Comparison of ENCODE assay signal across 13 cellular contexts in the genomic region with DNA sequence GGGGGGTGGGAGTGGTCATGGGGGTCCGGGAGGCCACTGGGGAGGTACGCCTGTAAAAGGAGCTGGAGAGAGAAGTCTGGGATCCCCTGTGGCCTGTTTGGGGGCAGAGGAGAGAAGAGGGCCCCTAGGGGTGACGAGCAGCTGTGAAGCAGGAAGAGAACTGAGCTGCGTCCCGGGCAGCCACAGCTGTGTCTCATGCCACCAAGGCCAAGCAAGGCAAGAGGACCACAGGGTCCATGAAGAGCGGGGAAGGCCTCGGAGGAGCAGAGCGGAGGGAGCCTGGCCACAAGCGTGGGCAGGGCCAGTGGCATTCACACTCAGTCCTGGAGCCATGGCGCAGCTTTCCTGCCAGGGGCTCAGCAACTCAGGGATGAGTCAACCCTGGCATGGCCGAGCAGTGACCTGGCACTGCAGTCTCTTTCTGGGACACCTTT. TPM values are rescaled to one million over a fixed set of nuclear protein-coding genes. Genes with fewer than 3 reads are reported as not detected.
A peak's percentile ranks its signal among the peaks of the same experiment; 100 is the strongest.
DNase-seq lines count a peak whose midpoint lies in the region; ATAC-seq and TF ChIP-seq lines count a peak whose summit lies in the region.
"Had no signal": no experiment of that assay in that cellular context is flagged by ENCODE, and none has a peak within 500 bp of the region (broad histone marks: within the 10 kb centered on the region; RNA-seq: fewer than 3 reads in every experiment).

No MANE protein-coding gene starts in this region.

- H3K27me3 ChIP-seq in HAP-1 (ENCODE audit: low read depth): no peaks in the 10 kb centered on the region

- no peak for TF ChIP-seq CTCF in GM10248 (IDR thresholded peaks at IDR 0.05; ENCODE audit: control extremely low read depth, extremely low read depth, low read depth, missing control alignments)

- no peaks in the 10 kb centered on the region; the same call in 1 of the 2 replicates for H3K4me1 ChIP-seq in HAP-1

- H3K36me3 ChIP-seq in HAP-1 (replicated peaks): no peaks in the 10 kb centered on the region

- H3K4me3 ChIP-seq in HAP-1: no peak overlapping the region

- CTCF ChIA-PET in GM10248 (lab: Yijun Ruan, JAX): interaction anchor here (1.6 kb wide), 1 partner anchor 12 kb away, joined by 3 read pairs; no protein-coding TSS in a partner anchor

- in situ Hi-C loops in ACHN (cut with HindIII; ENCODE audit: low pct_ligation_motif_present, low pct_unique_long_range_greater_than_20kb, low sequenced_read_pairs) (no loop called here), HAP-1 (cut with MboI; ENCODE audit: low sequenced_read_pairs) (no loop called here)

- no peaks in the 10 kb centered on the region for H3K9me3 ChIP-seq in HAP-1

- POLR2A ChIA-PET in GM10248 (lab: Yijun Ruan, JAX): interaction anchor here (0.7 kb wide), 1 partner anchor 333 kb away, joined by 3 read pairs; a partner anchor contains a TSS

- peak; percentile 48 for DNase-seq in ACHN
- DNase-seq in GM10248 (ENCODE audit: extremely low spot score): peak; percentile 8
- peak; percentile 11 for DNase-seq in RPMI7951 (ENCODE audit: low read depth)
- peak; percentile 79 for DNase-seq in mesenteric fat pad (ENCODE audit: low spot score)
- DNase-seq in NCI-H1092 (lab: John Stamatoyannopoulos, UW): no peak
- DNase-seq in HAP-1 (ENCODE audit: low spot score in 2 of 2): no peak
- DNase-seq in NOMO-1 treated with dmso at 0.1 percent for 144 hours (lab: John Stamatoyannopoulos, UW; ENCODE audit: unreplicated experiment): no peak
- DNase-seq: activated CD4-positive, alpha-beta T cell treated with anti-CD3 and anti-CD28 coated beads for 1 hour; activated T-cell treated with anti-CD3 and anti-CD28 coated beads, Interleukin-2, amount 50 U/mL, for 48 hours; amygdala; NCI-H1092 treated with DMSO at 0.1 percent for 48 hours; NCI-H446 had no signal

- no peak for ATAC-seq in GM18907 (IDR thresholded peaks at IDR 0.05; ENCODE audit: unreplicated experiment)

RNA-seq across cellular contexts. Expression of a gene that starts 13.6 kb away (rescaled TPM):
- 0.10 TPM in 1 of 2 replicates, not detected in the other for total RNA-seq in RPMI7951 (2014; rRNA removed; shearing (Covaris generic))
- 67.3 TPM for total RNA-seq in mesenteric fat pad

RNA-seq across cellular contexts. Expression of a gene that starts 36.8 kb away (rescaled TPM):
- total RNA-seq in RPMI7951 (2014; rRNA removed; shearing (Covaris generic)): 12.3 and 12.5 TPM in 2 replicates
- 15.5 TPM for total RNA-seq in mesenteric fat pad

Comparison
In these comparisons a context has a peak if more than half of its experiments do, and no peak if none do; other contexts are left out.
1. DNase-seq: peak in ACHN (single experiment), GM10248 (single experiment), RPMI7951 (single experiment) and mesenteric fat pad (single experiment); none in NCI-H1092 (single experiment), HAP-1 (0 of 2) and NOMO-1 treated with dmso at 0.1 percent for 144 hours (single experiment).
2. RNA of a gene that starts 13.6 kb away (total RNA-seq): 67.3 TPM in mesenteric fat pad (single experiment); 0.10 TPM in RPMI7951; every median in the first group is over 10 times any median in the second.